In genomic region chr3:119594929-119595328, GRCh38 we compare ENCODE assay signal across 7 cellular contexts. TPM values are rescaled to one million over a fixed set of nuclear protein-coding genes. Genes with fewer than 3 reads are reported as not detected.
"Had no signal": no experiment of that assay in that cellular context is flagged by ENCODE, and none has a peak within 500 bp of the region (broad histone marks: within the 10 kb centered on the region; RNA-seq: fewer than 3 reads in every experiment).

No MANE protein-coding gene starts in this region.

RNA-seq across cellular contexts. Expression of gene PLA1A, which starts 2.8 kb away (rescaled TPM):
- total RNA-seq: occipital lobe, progenitor cell of endocrine pancreas, smooth muscle cell had no signal
- polyA plus RNA-seq: naive thymus-derived CD4-positive, alpha-beta T cell; neural cell; smooth muscle cell had no signal

RNA-seq across cellular contexts. Expression of gene CD80, which starts 35.5 kb away (rescaled TPM):
- total RNA-seq: pulmonary artery endothelial cell, smooth muscle cell, suprapubic skin had no signal
- polyA plus RNA-seq: naive thymus-derived CD4-positive, alpha-beta T cell; neural cell; smooth muscle cell had no signal
